In genomic region chr10:101840102-101840684, GRCh38 we compare ENCODE assay signal across 8 cellular contexts. TPM values are rescaled to one million over a fixed set of nuclear protein-coding genes. Genes with fewer than 3 reads are reported as not detected.
DNase-seq lines count a peak whose midpoint lies in the region; ATAC-seq and TF ChIP-seq lines count a peak whose summit lies in the region.

No MANE protein-coding gene starts in this region.

- H3K27me3 Mint-ChIP-seq in GM23338 (ENCODE audit: insufficient read depth, low read depth, poor library complexity): peaks cover 39% of the 10 kb centered on the region

- H4K20me1 ChIP-seq in GM23338 (replicated peaks; ENCODE audit: insufficient read depth): peaks cover 6% of the 10 kb centered on the region; the same call in 1 of the 2 replicates

- TF ChIP-seq EP300 in suprapubic skin (IDR thresholded peaks at IDR 0.05): no peak

- peak overlapping the region; percentile 99 for H3K4me2 ChIP-seq in GM23338

- H3K4me3 Mint-ChIP-seq in GM23338: peak overlapping the region; percentile 84

- peaks cover 50% of the 10 kb centered on the region for H3K4me1 Mint-ChIP-seq in GM23338

- no peaks in the 10 kb centered on the region for H3K9me3 ChIP-seq in suprapubic skin

- ATAC-seq in GM23338 (peak; percentile 15), HG03342 (IDR thresholded peaks at IDR 0.05; ENCODE audit: unreplicated experiment) (no peak), GM19023 (IDR thresholded peaks at IDR 0.05; ENCODE audit: unreplicated experiment) (no peak)

- no peaks in the 10 kb centered on the region; the same call in 2 of the 3 replicates for H3K9me3 Mint-ChIP-seq in GM23338

- H3K27me3 ChIP-seq in GM23338 (ENCODE audit: insufficient read depth) (peaks cover 19% of the 10 kb centered on the region), suprapubic skin (no peaks in the 10 kb centered on the region)

- no peak overlapping the region; the same call in none of the 2 replicates for H3K4me3 ChIP-seq in AG10803 (ENCODE audit: low read length)
- peak overlapping the region; percentile 91 for H3K4me3 ChIP-seq in GM23338
- H3K4me3 ChIP-seq in suprapubic skin: peak overlapping the region; percentile 41

- H3K9me2 ChIP-seq in GM23338 (ENCODE audit: insufficient read depth): no peaks in the 10 kb centered on the region

- 6% methylated on average over 19 of the region's 19 CpGs for WGBS in suprapubic skin

- H3K36me3 ChIP-seq in GM23338 (ENCODE audit: insufficient read depth) (no peaks in the 10 kb centered on the region), suprapubic skin (no peaks in the 10 kb centered on the region)

- no peaks in the 10 kb centered on the region for H3K79me2 ChIP-seq in GM23338 (replicated peaks; ENCODE audit: insufficient read depth)

- H3K4me1 ChIP-seq in GM23338 (ENCODE audit: insufficient read depth) (peaks cover 20% of the 10 kb centered on the region), suprapubic skin (peaks cover 33% of the 10 kb centered on the region)

- H2AFZ ChIP-seq in GM23338: peak overlapping the region; percentile 96; the same call in 1 of the 2 replicates

- peaks cover 11% of the 10 kb centered on the region; the same call in 1 of the 2 replicates for H3F3A ChIP-seq in GM23338 (replicated peaks; ENCODE audit: low read depth)

- peak overlapping the region; percentile 65 for H3K27ac Mint-ChIP-seq in GM23338

- no peak for TF ChIP-seq CTCF in AG10803 (conservative IDR thresholded peaks at IDR 0.05; ENCODE audit: low read length)
- TF ChIP-seq CTCF in GM23338 (conservative IDR thresholded peaks at IDR 0.05; ENCODE audit: low read depth in 2 of 2): no peak
- TF ChIP-seq CTCF in suprapubic skin (IDR thresholded peaks at IDR 0.05): no peak

- DNase-seq in AG10803 (ENCODE audit: low read depth) (peak; percentile 20), GM23338 (ENCODE audit: low spot score) (peak; percentile 84), iPS-NIHi11 (ENCODE audit: low spot score) (peak; percentile 40), suprapubic skin (ENCODE audit: low spot score in 2 of 2) (no peak), SKM-1 (lab: John Stamatoyannopoulos, UW; ENCODE audit: unreplicated experiment) (no peak)
- DNase-seq in activated naive CD4-positive, alpha-beta T cell treated with anti-CD3 and anti-CD28 coated beads, Interleukin-2, amount 50 U/mL, for 16 hours: peak; percentile 23

- TF ChIP-seq POLR2A in suprapubic skin (IDR thresholded peaks at IDR 0.05): no peak

- H3K36me3 Mint-ChIP-seq in GM23338 (ENCODE audit: low read depth): no peaks in the 10 kb centered on the region

- no peak overlapping the region for H3K27ac ChIP-seq in GM23338 (ENCODE audit: low read depth)
- H3K27ac ChIP-seq in suprapubic skin: no peak overlapping the region

TF ChIP-seq in GM23338, 12 proteins besides CTCF, POLR2A, EP300 and RAD21:
- TF ChIP-seq ZNF462 (CRISPR knock-in tag; IDR thresholded peaks at IDR 0.05): no peak
- no peak for TF ChIP-seq ETS1 (IDR thresholded peaks at IDR 0.05)
- no peak for TF ChIP-seq NANOG (IDR thresholded peaks at IDR 0.05; ENCODE audit: borderline replicate concordance)
- no peak for TF ChIP-seq STAT1 (IDR thresholded peaks at IDR 0.05; ENCODE audit: unreplicated experiment)
TF ChIP-seq in GM23338: peak in this region for 0.

RNA-seq across cellular contexts. Expression of gene KCNIP2, which starts 3.4 kb away (rescaled TPM):
- 2.2 and 2.9 TPM in 2 replicates for total RNA-seq in GM23338 (2014; rRNA removed; shearing (Covaris generic))
- polyA plus RNA-seq in GM23338 (2016; fragmentation: Nextera tagmentation; extraction: Ambion mirVana): 2.2 and 2.6 TPM in 2 replicates
- total RNA-seq in suprapubic skin: 10 to 100 TPM in 1 of 4 donors, 1 to 10 TPM in 3; 1.3 to 20.3 (median 4.8) TPM

RNA-seq across cellular contexts. Expression of gene OGA, which starts 21.9 kb away (rescaled TPM):
- 112 and 131 TPM in 2 replicates for total RNA-seq in GM23338 (2014; rRNA removed; shearing (Covaris generic))
- 68.1 and 68.4 TPM in 2 replicates for polyA plus RNA-seq in GM23338 (2016; fragmentation: Nextera tagmentation; extraction: Ambion mirVana)
- total RNA-seq in suprapubic skin: 100 to 1,000 TPM in 3 of 4 donors, 10 to 100 TPM in 1; 90.2 to 423 (median 131) TPM

RNA-seq across cellular contexts. Expression of gene NPM3, which starts 56.9 kb away (rescaled TPM):
- total RNA-seq in GM23338 (2014; rRNA removed; shearing (Covaris generic)): 258 and 345 TPM in 2 replicates
- polyA plus RNA-seq in GM23338 (2016; fragmentation: Nextera tagmentation; extraction: Ambion mirVana): 31.5 and 32.2 TPM in 2 replicates
- total RNA-seq in suprapubic skin: 10 to 100 TPM; 13.3 to 60.5 (median 31.1) TPM

Comparison
In these comparisons a context has a peak if more than half of its experiments do, and no peak if none do; other contexts are left out.
1. DNase-seq: peak in AG10803 (single experiment), GM23338 (single experiment), activated naive CD4-positive, alpha-beta T cell treated with anti-CD3 and anti-CD28 coated beads, Interleukin-2, amount 50 U/mL, for 16 hours (single experiment) and iPS-NIHi11 (single experiment); none in suprapubic skin (0 of 2) and SKM-1 (single experiment).